In genomic region chr12:110846615-110847566, GRCh38 we compare ENCODE assay signal across 8 cellular contexts. TPM values are rescaled to one million over a fixed set of nuclear protein-coding genes. Genes with fewer than 3 reads are reported as not detected.
DNase-seq lines count a peak whose midpoint lies in the region; ATAC-seq and TF ChIP-seq lines count a peak whose summit lies in the region.

CCDC63 (plus strand) TSS chr12:110846987; CDS start chr12:110852955, 5,968 bp downstream.

- no peaks in the 10 kb centered on the region for H3K4me1 ChIP-seq in cardiac muscle cell (ENCODE audit: low read depth)

- H3K4me3 ChIP-seq in GM12865 (ENCODE audit: low read depth, low read length) (peak within 1 kb of the TSS; percentile 45), cardiac muscle cell (peak within 1 kb of the TSS; percentile 17)

- no peaks in the 10 kb centered on the region for H3K4me1 Mint-ChIP-seq in activated T-helper 17 cell treated with anti-CD3 and anti-CD28 coated beads, Interleukin-2, amount 50 U/mL, for 72 hours

- H3K27me3 Mint-ChIP-seq in activated T-helper 17 cell treated with anti-CD3 and anti-CD28 coated beads, Interleukin-2, amount 50 U/mL, for 72 hours, result peaks cover 42% of the 10 kb centered on the region

- no peak within 1 kb of the TSS for H3K27ac Mint-ChIP-seq in activated T-helper 17 cell treated with anti-CD3 and anti-CD28 coated beads, Interleukin-2, amount 50 U/mL, for 72 hours

- intact Hi-C loops in posterior cingulate gyrus (cut with DNase I), result no loop called here

- TF ChIP-seq CTCF in GM12865 (IDR thresholded peaks at IDR 0.05; ENCODE audit: insufficient read depth, low read depth, low read length, missing control alignments) (peak; percentile 28), cardiac muscle cell (IDR thresholded peaks at IDR 0.05; ENCODE audit: low read depth, low read length) (peak; percentile 51)

- H3K9me3 ChIP-seq in cardiac muscle cell (ENCODE audit: low read depth), result no peaks in the 10 kb centered on the region

- H3K27ac ChIP-seq in cardiac muscle cell, result no peak within 1 kb of the TSS

- H3K36me3 ChIP-seq in cardiac muscle cell, result no peaks in the 10 kb centered on the region

- H3K4me3 Mint-ChIP-seq in activated T-helper 17 cell treated with anti-CD3 and anti-CD28 coated beads, Interleukin-2, amount 50 U/mL, for 72 hours, result peak within 1 kb of the TSS; percentile 60

- DNase-seq in GM12865 (ENCODE audit: low read depth), result peak; percentile 56
- peak; percentile 84 for DNase-seq in NCI-H69 (lab: John Stamatoyannopoulos, UW)
- peak; percentile 62 to 85 for DNase-seq in cardiac muscle cell (ENCODE audit: low read depth in 1 of 2, low spot score in 1 of 2)
- peak in 9 of 10 donors; percentile 14 to 88 (median 45) for DNase-seq in posterior cingulate gyrus
- no peak for DNase-seq in inferior parietal cortex (ENCODE audit: extremely low spot score)

- no peaks in the 10 kb centered on the region for H3K9me3 Mint-ChIP-seq in activated T-helper 17 cell treated with anti-CD3 and anti-CD28 coated beads, Interleukin-2, amount 50 U/mL, for 72 hours

- H3K27me3 ChIP-seq in cardiac muscle cell, result no peaks in the 10 kb centered on the region

- no peaks in the 10 kb centered on the region for H3K36me3 Mint-ChIP-seq in activated T-helper 17 cell treated with anti-CD3 and anti-CD28 coated beads, Interleukin-2, amount 50 U/mL, for 72 hours (ENCODE audit: low read depth)

- ATAC-seq in activated T-helper 17 cell treated with anti-CD3 and anti-CD28 coated beads, Interleukin-2, amount 50 U/mL, for 72 hours (replicated peaks), result peak; percentile 57
- ATAC-seq in GM18861 (IDR thresholded peaks at IDR 0.05; ENCODE audit: unreplicated experiment) (no peak), HG03097 (IDR thresholded peaks at IDR 0.05; ENCODE audit: low FRiP score, unreplicated experiment) (no peak)

RNA-seq across cellular contexts. Expression of gene CCDC63, which starts in this region (rescaled TPM):
- not detected for total RNA-seq in activated T-helper 17 cell treated with anti-CD3 and anti-CD28 coated beads, Interleukin-2, amount 50 U/mL, for 72 hours
- not detected in 2 replicates for total RNA-seq in cardiac muscle cell
- polyA plus RNA-seq in cardiac muscle cell, result 0.11 and 0.22 TPM in 2 replicates

Comparison
In these comparisons a context has a peak if more than half of its experiments do, and no peak if none do; other contexts are left out.
1. Peak in ATAC-seq in activated T-helper 17 cell treated with anti-CD3 and anti-CD28 coated beads, Interleukin-2, amount 50 U/mL, for 72 hours; RNA of the gene not detected or under 1 TPM.
2. Peak in DNase-seq and H3K4me3 ChIP-seq in cardiac muscle cell; RNA of the gene not detected or under 1 TPM.